Comparison of ENCODE assay signal across 8 cellular contexts in the genomic region with DNA sequence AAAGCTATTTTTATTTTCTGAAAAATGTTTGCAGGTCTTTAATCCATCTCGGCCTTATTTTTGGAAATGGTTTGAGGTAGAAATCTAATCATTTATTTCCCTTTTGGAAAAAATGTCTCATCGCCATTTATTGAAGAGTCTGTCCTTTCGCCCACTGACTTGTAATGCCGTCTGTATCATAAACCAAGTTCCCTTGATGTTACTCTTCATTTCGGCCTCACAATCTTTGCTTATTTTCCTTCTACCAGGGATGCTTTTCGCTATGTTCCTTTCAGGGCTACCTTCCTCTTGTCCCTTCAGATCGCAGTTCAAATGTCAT. TPM values are rescaled to one million over a fixed set of nuclear protein-coding genes. Genes with fewer than 3 reads are reported as not detected.
A peak's percentile ranks its signal among the peaks of the same experiment; 100 is the strongest.
DNase-seq lines count a peak whose midpoint lies in the region; ATAC-seq and TF ChIP-seq lines count a peak whose summit lies in the region.

No MANE protein-coding gene starts in this region.

- H3K4me1 ChIP-seq in left ventricle myocardium inferior, result peaks cover 51% of the 10 kb centered on the region
- peaks cover 10 to 16% of the 10 kb centered on the region in 2 donors for H3K4me1 ChIP-seq in mucosa of rectum (ENCODE audit: control insufficient read depth in 2 of 2, insufficient read depth in 2 of 2, low read length in 2 of 2)

- TF ChIP-seq CTCF in left ventricle myocardium inferior (IDR thresholded peaks at IDR 0.05; ENCODE audit: borderline replicate concordance), result no peak
- no peak for TF ChIP-seq CTCF in coronary artery (IDR thresholded peaks at IDR 0.05)

- H3K9me3 ChIP-seq in left ventricle myocardium inferior (replicated peaks) (no peaks in the 10 kb centered on the region), mucosa of rectum (ENCODE audit: control insufficient read depth in 2 of 2, low read length in 2 of 2) (no peaks in the 10 kb centered on the region)

- H3K9ac ChIP-seq in mucosa of rectum (ENCODE audit: low read depth in 1 of 2, low read length in 2 of 2), result peak overlapping the region; percentile 90 to 96

- CTCF ChIA-PET in activated CD4-positive, alpha-beta memory T cell treated with anti-CD3 and anti-CD28 coated beads for 36 hours (lab: Charles Lee), result interaction anchor here (1.2 to 3.8 kb wide), 3 partner anchors 7 to 244 kb away, joined by 5 to 34 read pairs (median 7); no protein-coding TSS in a partner anchor

- H3K27me3 Mint-ChIP-seq in activated CD4-positive, alpha-beta memory T cell treated with anti-CD3 and anti-CD28 coated beads for 36 hours, result no peaks in the 10 kb centered on the region
- H3K27me3 Mint-ChIP-seq in stimulated activated naive B cell treated with anti-CD40 and anti-IgM and Interleukin-4, amounts not matched to agents 10 μg/mL and 1 μg/mL and 100 μg/mL, for 72 hours, result no peaks in the 10 kb centered on the region

- ATAC-seq in GM21529 (IDR thresholded peaks at IDR 0.05; ENCODE audit: unreplicated experiment) (no peak), HG03571 (IDR thresholded peaks at IDR 0.05; ENCODE audit: unreplicated experiment) (no peak)
- no peak for ATAC-seq in stimulated activated naive B cell treated with anti-CD40 and anti-IgM and Interleukin-4, amounts not matched to agents 10 μg/mL and 1 μg/mL and 100 μg/mL, for 72 hours (replicated peaks)

- H3K36me3 Mint-ChIP-seq in activated CD4-positive, alpha-beta memory T cell treated with anti-CD3 and anti-CD28 coated beads for 36 hours, result peaks cover 3% of the 10 kb centered on the region
- peaks cover 2% of the 10 kb centered on the region in 2 donors for H3K36me3 Mint-ChIP-seq in stimulated activated naive B cell treated with anti-CD40 and anti-IgM and Interleukin-4, amounts not matched to agents 10 μg/mL and 1 μg/mL and 100 μg/mL, for 72 hours

- no peaks in the 10 kb centered on the region for H3K9me3 Mint-ChIP-seq in activated CD4-positive, alpha-beta memory T cell treated with anti-CD3 and anti-CD28 coated beads for 36 hours
- H3K9me3 Mint-ChIP-seq in stimulated activated naive B cell treated with anti-CD40 and anti-IgM and Interleukin-4, amounts not matched to agents 10 μg/mL and 1 μg/mL and 100 μg/mL, for 72 hours, result no peaks in the 10 kb centered on the region

- H3K4me3 Mint-ChIP-seq in activated CD4-positive, alpha-beta memory T cell treated with anti-CD3 and anti-CD28 coated beads for 36 hours, result no peak overlapping the region
- no peak overlapping the region for H3K4me3 Mint-ChIP-seq in stimulated activated naive B cell treated with anti-CD40 and anti-IgM and Interleukin-4, amounts not matched to agents 10 μg/mL and 1 μg/mL and 100 μg/mL, for 72 hours

- H3K36me3 ChIP-seq in left ventricle myocardium inferior, result no peaks in the 10 kb centered on the region
- no peaks in the 10 kb centered on the region for H3K36me3 ChIP-seq in mucosa of rectum (ENCODE audit: control insufficient read depth in 2 of 2, insufficient read depth in 2 of 2, low read length in 2 of 2)

- H3K4me3 ChIP-seq in left ventricle myocardium inferior, result peak overlapping the region; percentile 84
- H3K4me3 ChIP-seq in coronary artery, result peak overlapping the region; percentile 85
- peak overlapping the region; percentile 85 to 93 for H3K4me3 ChIP-seq in mucosa of rectum (ENCODE audit: low read length in 2 of 2)

- DNase-seq in left ventricle myocardium inferior (no peak), cardiac septum (ENCODE audit: low spot score) (no peak), coronary artery (ENCODE audit: low spot score) (no peak)
- DNase-seq in activated CD4-positive, alpha-beta memory T cell treated with anti-CD3 and anti-CD28 coated beads for 36 hours, result no peak
- DNase-seq in stimulated activated naive B cell treated with anti-CD40 and anti-IgM and Interleukin-4, amounts not matched to agents 10 μg/mL and 1 μg/mL and 100 μg/mL, for 72 hours, result no peak

- H3K27ac Mint-ChIP-seq in activated CD4-positive, alpha-beta memory T cell treated with anti-CD3 and anti-CD28 coated beads for 36 hours, result no peak overlapping the region
- H3K27ac Mint-ChIP-seq in stimulated activated naive B cell treated with anti-CD40 and anti-IgM and Interleukin-4, amounts not matched to agents 10 μg/mL and 1 μg/mL and 100 μg/mL, for 72 hours, result no peak overlapping the region

- H3K4me1 Mint-ChIP-seq in activated CD4-positive, alpha-beta memory T cell treated with anti-CD3 and anti-CD28 coated beads for 36 hours (ENCODE audit: low read depth), result peaks cover 4% of the 10 kb centered on the region
- peaks cover 11 to 13% of the 10 kb centered on the region in 2 donors for H3K4me1 Mint-ChIP-seq in stimulated activated naive B cell treated with anti-CD40 and anti-IgM and Interleukin-4, amounts not matched to agents 10 μg/mL and 1 μg/mL and 100 μg/mL, for 72 hours

- intact Hi-C loops in left ventricle myocardium inferior (cut with micrococcal nuclease), result no loop called here
- intact Hi-C loops in cardiac septum (cut with DNase I), result loop anchor here (1.0 to 5.0 kb wide), 2 partner anchors 97 to 157 kb away; partner anchors contain the start of gene COL9A2
- intact Hi-C loops in activated CD4-positive, alpha-beta memory T cell treated with anti-CD3 and anti-CD28 coated beads for 36 hours (cut with micrococcal nuclease), result loop anchor here (5.0 kb wide), 2 partner anchors 62 to 118 kb away; partner anchors contain the start of gene CAP1

- POLR2A ChIA-PET in activated CD4-positive, alpha-beta memory T cell treated with anti-CD3 and anti-CD28 coated beads for 36 hours (lab: Charles Lee), result interaction anchor here (0.8 to 1.9 kb wide), 2 partner anchors 213 to 239 kb away, joined by 3 to 14 read pairs; partner anchors contain the start of gene SMAP2

- H3K27ac ChIP-seq in left ventricle myocardium inferior (replicated peaks) (peak overlapping the region; percentile 94), coronary artery (peak overlapping the region; percentile 95 to 97), mucosa of rectum (ENCODE audit: low read depth in 2 of 2, low read length in 2 of 2) (peak overlapping the region; percentile 90 to 95)

- H3K27me3 ChIP-seq in left ventricle myocardium inferior (ENCODE audit: low read depth) (no peaks in the 10 kb centered on the region), mucosa of rectum (ENCODE audit: control insufficient read depth in 2 of 2, insufficient read depth in 2 of 2, low read length in 2 of 2) (no peaks in the 10 kb centered on the region)

RNA-seq across cellular contexts. Expression of gene RLF, which starts 0.4 kb away (rescaled TPM):
- total RNA-seq in left ventricle myocardium inferior (13.2 TPM), cardiac septum (13.8 TPM)
- 10 to 100 TPM; 19.6 to 19.7 TPM for total RNA-seq in activated CD4-positive, alpha-beta memory T cell treated with anti-CD3 and anti-CD28 coated beads for 36 hours
